16 cellular contexts compared by ENCODE assay signal in the genomic region with DNA sequence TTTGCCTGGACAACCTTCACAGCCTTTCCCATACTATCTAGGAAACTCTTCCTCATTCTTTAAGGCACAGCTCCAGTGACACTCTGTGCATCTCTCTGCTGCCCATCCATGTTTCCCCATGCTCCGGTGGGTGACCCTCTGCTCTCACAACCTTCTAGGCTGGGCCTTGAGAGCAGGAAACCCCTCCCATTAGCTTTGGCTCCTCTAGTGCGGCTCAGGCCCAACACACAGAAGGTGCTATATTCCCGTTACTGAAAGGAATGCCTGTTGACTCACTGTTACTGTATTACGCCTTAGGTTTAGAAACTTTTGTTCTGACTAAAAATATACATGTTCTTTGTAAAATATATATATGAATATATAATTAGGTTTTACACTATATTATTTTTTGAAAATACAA.
"Had no signal": no experiment of that assay in that cellular context is flagged by ENCODE, and none has a peak within 500 bp of the region (broad histone marks: within the 10 kb centered on the region; RNA-seq: fewer than 3 reads in every experiment).

No MANE protein-coding gene starts in this region.

- H3K4me1 Mint-ChIP-seq: activated CD4-positive, alpha-beta T cell treated with anti-CD3 and anti-CD28 coated beads, Interleukin-2, amount 10 ng/mL, durations not matched to agents 24 days and 14 days; naive thymus-derived CD4-positive, alpha-beta T cell had no signal

- H3K27ac ChIP-seq: left lung had no signal

- H3K27ac Mint-ChIP-seq: activated CD4-positive, alpha-beta T cell treated with anti-CD3 and anti-CD28 coated beads, Interleukin-2, amount 10 ng/mL, durations not matched to agents 24 days and 14 days; activated CD8-positive, alpha-beta T cell treated with anti-CD3 and anti-CD28 coated beads, Interleukin-2, amount 10 ng/mL, durations not matched to agents 7 days and 5 days; activated naive CD4-positive, alpha-beta T cell treated with anti-CD3 and anti-CD28 coated beads for 36 hours; naive thymus-derived CD4-positive, alpha-beta T cell; T-helper 2 cell treated with Interferon-gamma antibody and Interleukin-4, amounts not matched to agents 5 μg/mL and 100 μg/mL, for 36 hours had no signal

- H3K36me3 Mint-ChIP-seq: naive thymus-derived CD4-positive, alpha-beta T cell had no signal

- H3K27me3 ChIP-seq: left lung, thyroid gland had no signal

- H3K4me3 Mint-ChIP-seq: activated CD4-positive, alpha-beta T cell treated with anti-CD3 and anti-CD28 coated beads, Interleukin-2, amount 10 ng/mL, durations not matched to agents 24 days and 14 days; activated CD8-positive, alpha-beta T cell treated with anti-CD3 and anti-CD28 coated beads, Interleukin-2, amount 10 ng/mL, durations not matched to agents 7 days and 5 days; activated naive CD4-positive, alpha-beta T cell treated with anti-CD3 and anti-CD28 coated beads for 36 hours; activated T-cell treated with anti-CD3 and anti-CD28 coated beads, Interleukin-2, amount 50 U/mL, for 4 hours; naive thymus-derived CD4-positive, alpha-beta T cell; T-helper 2 cell treated with Interferon-gamma antibody and Interleukin-4, amounts not matched to agents 5 μg/mL and 100 μg/mL, for 36 hours had no signal

- H3K4me3 ChIP-seq: left lung, mucosa of descending colon, thyroid gland had no signal

- H3K4me1 ChIP-seq: left lung had no signal

- DNase-seq: activated CD4-positive, alpha-beta T cell treated with anti-CD3 and anti-CD28 coated beads, Interleukin-2, amount 10 ng/mL, durations not matched to agents 24 days and 14 days; activated CD4-positive, CD25-positive, alpha-beta regulatory T cell; activated CD8-positive, alpha-beta T cell treated with anti-CD3 and anti-CD28 coated beads, Interleukin-2, amount 10 ng/mL, durations not matched to agents 7 days and 5 days; activated naive CD4-positive, alpha-beta T cell treated with anti-CD3 and anti-CD28 coated beads for 36 hours; activated T-cell treated with anti-CD3 and anti-CD28 coated beads, Interleukin-2, amount 50 U/mL, for 4 hours; anterior cingulate cortex; cerebellar nuclear complex; dermis blood vessel endothelial cell; effector memory CD4-positive, alpha-beta T cell; kidney; left lung; mucosa of descending colon; naive thymus-derived CD4-positive, alpha-beta T cell; stimulated activated naive CD4-positive, alpha-beta T cell; thyroid gland had no signal

- H3K36me3 ChIP-seq: left lung, thyroid gland had no signal

- H3K9me3 ChIP-seq: left lung, mucosa of descending colon, thyroid gland had no signal

- H3K9me3 Mint-ChIP-seq: activated naive CD4-positive, alpha-beta T cell treated with anti-CD3 and anti-CD28 coated beads for 36 hours; activated T-cell treated with anti-CD3 and anti-CD28 coated beads, Interleukin-2, amount 50 U/mL, for 4 hours; T-helper 2 cell treated with Interferon-gamma antibody and Interleukin-4, amounts not matched to agents 5 μg/mL and 100 μg/mL, for 36 hours had no signal
